In genomic region chr1:39106949-39107740, GRCh38 we compare ENCODE assay signal across 9 cellular contexts.
A peak's percentile ranks its signal among the peaks of the same experiment; 100 is the strongest.
DNase-seq lines count a peak whose midpoint lies in the region; ATAC-seq, FAIRE-seq and TF ChIP-seq lines count a peak whose summit lies in the region.
"Had no signal": no experiment of that assay in that cellular context is flagged by ENCODE, and none has a peak within 500 bp of the region (broad histone marks: within the 10 kb centered on the region; RNA-seq: fewer than 3 reads in every experiment).

No MANE protein-coding gene starts in this region.

- H3K27ac Mint-ChIP-seq in astrocyte (ENCODE audit: unreplicated experiment) = no peak overlapping the region
- H3K27ac Mint-ChIP-seq in stimulated activated memory B cell treated with anti-CD40 and anti-IgM and Interleukin-4, amounts not matched to agents 10 μg/mL and 1 μg/mL and 100 μg/mL, for 72 hours = peak overlapping the region; percentile 78
- no peak overlapping the region for H3K27ac Mint-ChIP-seq in type B pancreatic cell
- H3K27ac Mint-ChIP-seq: nephron had no signal

- H3K27me3 Mint-ChIP-seq in astrocyte (ENCODE audit: low read depth, unreplicated experiment) (no peaks in the 10 kb centered on the region), type B pancreatic cell (no peaks in the 10 kb centered on the region)
- H3K27me3 Mint-ChIP-seq in stimulated activated memory B cell treated with anti-CD40 and anti-IgM and Interleukin-4, amounts not matched to agents 10 μg/mL and 1 μg/mL and 100 μg/mL, for 72 hours = no peaks in the 10 kb centered on the region

- H3K9ac ChIP-seq in astrocyte (ENCODE audit: low read length) = peak overlapping the region; percentile 94

- no peak overlapping the region for H3K4me3 Mint-ChIP-seq in astrocyte (ENCODE audit: unreplicated experiment)
- no peak overlapping the region for H3K4me3 Mint-ChIP-seq in stimulated activated memory B cell treated with anti-CD40 and anti-IgM and Interleukin-4, amounts not matched to agents 10 μg/mL and 1 μg/mL and 100 μg/mL, for 72 hours
- no peak overlapping the region for H3K4me3 Mint-ChIP-seq in type B pancreatic cell
- H3K4me3 Mint-ChIP-seq: nephron had no signal

- FAIRE-seq in astrocyte (lab: Jason Lieb, UNC) = no peak

- H3K36me3 Mint-ChIP-seq in astrocyte (ENCODE audit: low read depth, unreplicated experiment) = peaks cover 2% of the 10 kb centered on the region
- no peaks in the 10 kb centered on the region for H3K36me3 Mint-ChIP-seq in stimulated activated memory B cell treated with anti-CD40 and anti-IgM and Interleukin-4, amounts not matched to agents 10 μg/mL and 1 μg/mL and 100 μg/mL, for 72 hours
- H3K36me3 Mint-ChIP-seq in type B pancreatic cell = no peaks in the 10 kb centered on the region

- H3K27me3 ChIP-seq in astrocyte (ENCODE audit: insufficient read depth, low read length) = no peaks in the 10 kb centered on the region

- H3K9me3 ChIP-seq in astrocyte (ENCODE audit: insufficient read depth, low read depth, low read length) (no peaks in the 10 kb centered on the region), iPS-18c (ENCODE audit: control insufficient read depth, insufficient read depth, low read length) (no peaks in the 10 kb centered on the region)

- H3K36me3 ChIP-seq in astrocyte (ENCODE audit: insufficient read depth, low read length) = no peaks in the 10 kb centered on the region

- peak overlapping the region; percentile 87 for H3K4me3 ChIP-seq in astrocyte (ENCODE audit: insufficient read depth, low read depth, low read length)
- H3K4me3 ChIP-seq in iPS-18c (ENCODE audit: insufficient read depth, low read depth, low read length) = peak overlapping the region; percentile 80

- H3K4me1 Mint-ChIP-seq in astrocyte (ENCODE audit: low read depth, unreplicated experiment) (peaks cover 43% of the 10 kb centered on the region), type B pancreatic cell (ENCODE audit: unreplicated experiment) (peaks cover 40% of the 10 kb centered on the region)
- H3K4me1 Mint-ChIP-seq in stimulated activated memory B cell treated with anti-CD40 and anti-IgM and Interleukin-4, amounts not matched to agents 10 μg/mL and 1 μg/mL and 100 μg/mL, for 72 hours = peaks cover 28% of the 10 kb centered on the region

- H3K27ac ChIP-seq in astrocyte (ENCODE audit: low read depth, low read length) = peak overlapping the region; percentile 89

- DNase-seq in HCEC 1CT (peak; percentile 22), astrocyte (ENCODE audit: low read depth) (no peak), type B pancreatic cell (ENCODE audit: extremely low spot score, unreplicated experiment) (no peak), putamen (ENCODE audit: low spot score) (no peak), NCI-H2171 (lab: John Stamatoyannopoulos, UW) (no peak)

- H3K4me1 ChIP-seq in astrocyte (ENCODE audit: insufficient read depth, low read length) = peaks cover 59% of the 10 kb centered on the region

- peak overlapping the region; percentile 96 for H3K4me2 ChIP-seq in astrocyte (ENCODE audit: low read length)

- ATAC-seq in stimulated activated memory B cell treated with anti-CD40 and anti-IgM and Interleukin-4, amounts not matched to agents 10 μg/mL and 1 μg/mL and 100 μg/mL, for 72 hours = no peak
- ATAC-seq in HG03196 (IDR thresholded peaks at IDR 0.05; ENCODE audit: unreplicated experiment) = no peak

- H3K9me3 Mint-ChIP-seq in astrocyte (ENCODE audit: unreplicated experiment) (no peaks in the 10 kb centered on the region), type B pancreatic cell (no peaks in the 10 kb centered on the region)
- H3K9me3 Mint-ChIP-seq in stimulated activated memory B cell treated with anti-CD40 and anti-IgM and Interleukin-4, amounts not matched to agents 10 μg/mL and 1 μg/mL and 100 μg/mL, for 72 hours = no peaks in the 10 kb centered on the region
- H3K9me3 Mint-ChIP-seq: nephron had no signal

- no peak overlapping the region for H2AFZ ChIP-seq in astrocyte (ENCODE audit: low read depth, low read length)

- H4K20me1 ChIP-seq in astrocyte (ENCODE audit: insufficient read depth, low read length) = peaks cover 42% of the 10 kb centered on the region

- TF ChIP-seq CTCF in astrocyte (IDR thresholded peaks at IDR 0.05; ENCODE audit: insufficient read depth, low read depth, low read length) = no peak
- TF ChIP-seq CTCF in type B pancreatic cell (conservative IDR thresholded peaks at IDR 0.05) = no peak

- H3K79me2 ChIP-seq in astrocyte (ENCODE audit: insufficient read depth, low read length) = peaks cover 83% of the 10 kb centered on the region
